Comparison of ENCODE assay signal across 17 cellular contexts in genomic region chr1:74858136-74858535, GRCh38.
DNase-seq lines count a peak whose midpoint lies in the region; ATAC-seq and TF ChIP-seq lines count a peak whose summit lies in the region.
"Had no signal": no experiment of that assay in that cellular context is flagged by ENCODE, and none has a peak within 500 bp of the region (broad histone marks: within the 10 kb centered on the region; RNA-seq: fewer than 3 reads in every experiment).

No MANE protein-coding gene starts in this region.

- H3K4me2 ChIP-seq in PC-3 (ENCODE audit: low read length) = peak overlapping the region; percentile 26

- no peaks in the 10 kb centered on the region for H4K20me1 ChIP-seq in PC-3 (ENCODE audit: low read length)

- ATAC-seq in GM18511 (IDR thresholded peaks at IDR 0.05; ENCODE audit: unreplicated experiment) (peak; percentile 86), GM21423 (IDR thresholded peaks at IDR 0.05; ENCODE audit: unreplicated experiment) (peak; percentile 55), HG03025 (IDR thresholded peaks at IDR 0.05; ENCODE audit: low FRiP score, unreplicated experiment) (peak; percentile 43), PC-3 (peak; percentile 40), heart left ventricle (no peak)
- ATAC-seq: activated T-helper 17 cell treated with anti-CD3 and anti-CD28 coated beads, Interleukin-2, amount 50 U/mL, for 72 hours; HepG2; SK-N-SH treated with all-trans-retinoic acid at 6 μM for 48 hours had no signal

- H3K9me3 ChIP-seq in PC-3 (ENCODE audit: low read length) (no peaks in the 10 kb centered on the region), A673 (ENCODE audit: low read depth, low read length, poor library complexity, severe bottlenecking) (no peaks in the 10 kb centered on the region), heart left ventricle (peaks cover 0 to 11% (median 0%) of the 10 kb centered on the region in 12 donors), Peyer's patch (no peaks in the 10 kb centered on the region)

- H2AFZ ChIP-seq in PC-3 (ENCODE audit: low read length) = peak overlapping the region; percentile 6; the same call in 1 of the 2 replicates

- CTCF ChIA-PET in PC-3 (lab: Charles Lee) (no interaction called here), A673 (lab: Charles Lee) (no interaction called here)

- H3K79me2 ChIP-seq in PC-3 (ENCODE audit: low read length) = no peaks in the 10 kb centered on the region

- BruUV-seq in PC-3 (replicated peaks; lab: Mats Ljungman, UMichigan) (no TSS peak), A673 (replicated peaks; lab: Mats Ljungman, UMichigan) (no TSS peak)

- H3K4me3 ChIP-seq in PC-3 (ENCODE audit: low read length) = no peak overlapping the region
- H3K4me3 ChIP-seq in A673 (ENCODE audit: low read depth, low read length, poor library complexity, severe bottlenecking) = no peak overlapping the region
- no peak overlapping the region for H3K4me3 ChIP-seq in heart left ventricle
- H3K4me3 ChIP-seq in Peyer's patch = no peak overlapping the region

- H3K36me3 ChIP-seq in PC-3 (ENCODE audit: low read depth, low read length) (no peaks in the 10 kb centered on the region), A673 (ENCODE audit: insufficient read depth, low read length, poor library complexity, severe bottlenecking) (no peaks in the 10 kb centered on the region), heart left ventricle (no peaks in the 10 kb centered on the region), Peyer's patch (no peaks in the 10 kb centered on the region)

- no peak overlapping the region for H3K9ac ChIP-seq in PC-3 (ENCODE audit: low read length)

- H3F3A ChIP-seq in PC-3 (ENCODE audit: low read length, unreplicated experiment) = no peaks in the 10 kb centered on the region

- DNase-seq in PC-3 = peak; percentile 78
- DNase-seq in A673 (ENCODE audit: low spot score) = no peak
- DNase-seq in iPS-NIHi11 (ENCODE audit: low spot score) = no peak
- no peak for DNase-seq in heart left ventricle
- no peak for DNase-seq in Peyer's patch
- DNase-seq: activated CD4-positive, CD25-positive, alpha-beta regulatory T cell treated with anti-CD3 and anti-CD28 coated beads, Interleukin-2, amount 50 U/mL, for 72 hours; GDM1; NCI-H146; NK-92 treated with Interleukin-12 subunit alpha and Interleukin-12 subunit beta, amount 100 ng/mL, for 24 hours; stimulated activated CD4-positive, alpha-beta T cell treated with anti-CD3 and anti-CD28 coated beads, Interleukin-15, amount 100 ng/mL, for 24 hours; stimulated activated CD8-positive, alpha-beta memory T cell treated with anti-CD3 and anti-CD28 coated beads, Interleukin-4, amount 100 ng/mL, for 48 hours had no signal

- H3K27me3 ChIP-seq in PC-3 (ENCODE audit: low read length) (no peaks in the 10 kb centered on the region), A673 (replicated peaks; ENCODE audit: insufficient read depth, low read depth, low read length, poor library complexity) (no peaks in the 10 kb centered on the region), heart left ventricle (no peaks in the 10 kb centered on the region), Peyer's patch (no peaks in the 10 kb centered on the region)

- 81 to 89% (median 85%) methylated on average over 5 of the region's 5 CpGs for WGBS in heart left ventricle, 4 donors

- POLR2A ChIA-PET in PC-3 (lab: Charles Lee; ENCODE audit: unreplicated experiment) = no interaction called here
- POLR2A ChIA-PET in A673 (lab: Charles Lee; ENCODE audit: low non-redundant PET) = no interaction called here

- intact Hi-C loops in PC-3 (cut with micrococcal nuclease) = no loop called here
- intact Hi-C loops in A673 (cut with micrococcal nuclease; ENCODE audit: unreplicated experiment) = no loop called here
- intact Hi-C loops in heart left ventricle (cut with DNase I) = loop anchor here in 1 of 10 donors (10.0 kb wide), 1 partner anchor 57 kb away; no protein-coding TSS in a partner anchor

- no peaks in the 10 kb centered on the region for H3K9me2 ChIP-seq in PC-3 (replicated peaks; ENCODE audit: low read length)

- no peak for TF ChIP-seq CTCF in PC-3 (conservative IDR thresholded peaks at IDR 0.05; ENCODE audit: low read depth, low read length)
- no peak for TF ChIP-seq CTCF in A673 (conservative IDR thresholded peaks at IDR 0.05; ENCODE audit: low read depth, low read length)
- no peak for TF ChIP-seq CTCF in heart left ventricle (IDR thresholded peaks at IDR 0.05)
- no peak for TF ChIP-seq CTCF in Peyer's patch (IDR thresholded peaks at IDR 0.05)

- no peak overlapping the region for H3K27ac ChIP-seq in PC-3 (ENCODE audit: low read length)
- H3K27ac ChIP-seq in A673 (ENCODE audit: low read depth, low read length, poor library complexity, severe bottlenecking) = no peak overlapping the region
- no peak overlapping the region for H3K27ac ChIP-seq in heart left ventricle
- no peak overlapping the region for H3K27ac ChIP-seq in Peyer's patch

- H3K4me1 ChIP-seq in PC-3 (ENCODE audit: insufficient read depth, low read length) = no peaks in the 10 kb centered on the region
- no peaks in the 10 kb centered on the region for H3K4me1 ChIP-seq in A673 (ENCODE audit: insufficient read depth, low read length, poor library complexity, severe bottlenecking)
- no peaks in the 10 kb centered on the region for H3K4me1 ChIP-seq in heart left ventricle
- no peaks in the 10 kb centered on the region for H3K4me1 ChIP-seq in Peyer's patch

- no peak for TF ChIP-seq POLR2A in heart left ventricle (IDR thresholded peaks at IDR 0.05)
- TF ChIP-seq POLR2A in Peyer's patch (IDR thresholded peaks at IDR 0.05) = no peak

Comparison
In these comparisons a context has a peak if more than half of its experiments do, and no peak if none do; other contexts are left out.
1. ATAC-seq: peak in GM18511 (single experiment), GM21423 (single experiment), HG03025 (single experiment) and PC-3 (single experiment); none in heart left ventricle (0 of 4).